Comparison of ENCODE assay signal across 8 cellular contexts in genomic region chr6:26204332-26205160, GRCh38.
DNase-seq lines count a peak whose midpoint lies in the region; ATAC-seq, FAIRE-seq and TF ChIP-seq lines count a peak whose summit lies in the region.

No MANE protein-coding gene starts in this region.

- peak; percentile 86 for FAIRE-seq in GM12892 (lab: Jason Lieb, UNC)

- peak; percentile 96 for TF ChIP-seq POLR2A in GM12892 (IDR thresholded peaks at IDR 0.05; ENCODE audit: low read depth, low read length)

- DNase-seq in GM12892 (ENCODE audit: insufficient read length) (peak; percentile 63), NCI-H1694 treated with DMSO at 0.1 percent for 48 hours (lab: John Stamatoyannopoulos, UW) (peak; percentile 92), T-helper 2 cell (peak; percentile 50 to 98 (median 78)), astrocyte of the cerebellum (ENCODE audit: low read depth) (peak; percentile 99), hippocampal formation (lab: John Stamatoyannopoulos, UW) (peak; percentile 91 to 94), retina (peak; percentile 99), HuH-7.5 (ENCODE audit: low spot score) (no peak)

- peak overlapping the region; percentile 97 for H3K4me3 ChIP-seq in astrocyte of the cerebellum (ENCODE audit: low read depth, low read length)

- TF ChIP-seq CTCF in astrocyte of the cerebellum (IDR thresholded peaks at IDR 0.05; ENCODE audit: low read depth, low read length, missing control alignments) = peak; percentile 50

- peak; percentile 52 for ATAC-seq in HG02870 (IDR thresholded peaks at IDR 0.05; ENCODE audit: unreplicated experiment)

- in situ Hi-C loops in astrocyte of the cerebellum (cut with HindIII; ENCODE audit: low sequenced_read_pairs) = loop anchor here (5.0 kb wide), 1 partner anchor 42 kb away; no protein-coding TSS in a partner anchor
